ENCODE assay signal across 2 cellular contexts in genomic region chr17:61240851-61241468, GRCh38.
TF ChIP-seq lines count a peak whose summit lies in the region.

No MANE protein-coding gene starts in this region.

TF ChIP-seq in IMR-90, 13 proteins besides CTCF, POLR2A, EP300 and RAD21:
- TF ChIP-seq RFX5 (IDR thresholded peaks at IDR 0.05; ENCODE audit: low read depth, low read length) = no peak

TF ChIP-seq in GM23338, 12 proteins besides CTCF, POLR2A, EP300 and RAD21:
- no peak for TF ChIP-seq POLR2AphosphoS5 (IDR thresholded peaks at IDR 0.05; ENCODE audit: low read depth)
- TF ChIP-seq, protein P1, sequence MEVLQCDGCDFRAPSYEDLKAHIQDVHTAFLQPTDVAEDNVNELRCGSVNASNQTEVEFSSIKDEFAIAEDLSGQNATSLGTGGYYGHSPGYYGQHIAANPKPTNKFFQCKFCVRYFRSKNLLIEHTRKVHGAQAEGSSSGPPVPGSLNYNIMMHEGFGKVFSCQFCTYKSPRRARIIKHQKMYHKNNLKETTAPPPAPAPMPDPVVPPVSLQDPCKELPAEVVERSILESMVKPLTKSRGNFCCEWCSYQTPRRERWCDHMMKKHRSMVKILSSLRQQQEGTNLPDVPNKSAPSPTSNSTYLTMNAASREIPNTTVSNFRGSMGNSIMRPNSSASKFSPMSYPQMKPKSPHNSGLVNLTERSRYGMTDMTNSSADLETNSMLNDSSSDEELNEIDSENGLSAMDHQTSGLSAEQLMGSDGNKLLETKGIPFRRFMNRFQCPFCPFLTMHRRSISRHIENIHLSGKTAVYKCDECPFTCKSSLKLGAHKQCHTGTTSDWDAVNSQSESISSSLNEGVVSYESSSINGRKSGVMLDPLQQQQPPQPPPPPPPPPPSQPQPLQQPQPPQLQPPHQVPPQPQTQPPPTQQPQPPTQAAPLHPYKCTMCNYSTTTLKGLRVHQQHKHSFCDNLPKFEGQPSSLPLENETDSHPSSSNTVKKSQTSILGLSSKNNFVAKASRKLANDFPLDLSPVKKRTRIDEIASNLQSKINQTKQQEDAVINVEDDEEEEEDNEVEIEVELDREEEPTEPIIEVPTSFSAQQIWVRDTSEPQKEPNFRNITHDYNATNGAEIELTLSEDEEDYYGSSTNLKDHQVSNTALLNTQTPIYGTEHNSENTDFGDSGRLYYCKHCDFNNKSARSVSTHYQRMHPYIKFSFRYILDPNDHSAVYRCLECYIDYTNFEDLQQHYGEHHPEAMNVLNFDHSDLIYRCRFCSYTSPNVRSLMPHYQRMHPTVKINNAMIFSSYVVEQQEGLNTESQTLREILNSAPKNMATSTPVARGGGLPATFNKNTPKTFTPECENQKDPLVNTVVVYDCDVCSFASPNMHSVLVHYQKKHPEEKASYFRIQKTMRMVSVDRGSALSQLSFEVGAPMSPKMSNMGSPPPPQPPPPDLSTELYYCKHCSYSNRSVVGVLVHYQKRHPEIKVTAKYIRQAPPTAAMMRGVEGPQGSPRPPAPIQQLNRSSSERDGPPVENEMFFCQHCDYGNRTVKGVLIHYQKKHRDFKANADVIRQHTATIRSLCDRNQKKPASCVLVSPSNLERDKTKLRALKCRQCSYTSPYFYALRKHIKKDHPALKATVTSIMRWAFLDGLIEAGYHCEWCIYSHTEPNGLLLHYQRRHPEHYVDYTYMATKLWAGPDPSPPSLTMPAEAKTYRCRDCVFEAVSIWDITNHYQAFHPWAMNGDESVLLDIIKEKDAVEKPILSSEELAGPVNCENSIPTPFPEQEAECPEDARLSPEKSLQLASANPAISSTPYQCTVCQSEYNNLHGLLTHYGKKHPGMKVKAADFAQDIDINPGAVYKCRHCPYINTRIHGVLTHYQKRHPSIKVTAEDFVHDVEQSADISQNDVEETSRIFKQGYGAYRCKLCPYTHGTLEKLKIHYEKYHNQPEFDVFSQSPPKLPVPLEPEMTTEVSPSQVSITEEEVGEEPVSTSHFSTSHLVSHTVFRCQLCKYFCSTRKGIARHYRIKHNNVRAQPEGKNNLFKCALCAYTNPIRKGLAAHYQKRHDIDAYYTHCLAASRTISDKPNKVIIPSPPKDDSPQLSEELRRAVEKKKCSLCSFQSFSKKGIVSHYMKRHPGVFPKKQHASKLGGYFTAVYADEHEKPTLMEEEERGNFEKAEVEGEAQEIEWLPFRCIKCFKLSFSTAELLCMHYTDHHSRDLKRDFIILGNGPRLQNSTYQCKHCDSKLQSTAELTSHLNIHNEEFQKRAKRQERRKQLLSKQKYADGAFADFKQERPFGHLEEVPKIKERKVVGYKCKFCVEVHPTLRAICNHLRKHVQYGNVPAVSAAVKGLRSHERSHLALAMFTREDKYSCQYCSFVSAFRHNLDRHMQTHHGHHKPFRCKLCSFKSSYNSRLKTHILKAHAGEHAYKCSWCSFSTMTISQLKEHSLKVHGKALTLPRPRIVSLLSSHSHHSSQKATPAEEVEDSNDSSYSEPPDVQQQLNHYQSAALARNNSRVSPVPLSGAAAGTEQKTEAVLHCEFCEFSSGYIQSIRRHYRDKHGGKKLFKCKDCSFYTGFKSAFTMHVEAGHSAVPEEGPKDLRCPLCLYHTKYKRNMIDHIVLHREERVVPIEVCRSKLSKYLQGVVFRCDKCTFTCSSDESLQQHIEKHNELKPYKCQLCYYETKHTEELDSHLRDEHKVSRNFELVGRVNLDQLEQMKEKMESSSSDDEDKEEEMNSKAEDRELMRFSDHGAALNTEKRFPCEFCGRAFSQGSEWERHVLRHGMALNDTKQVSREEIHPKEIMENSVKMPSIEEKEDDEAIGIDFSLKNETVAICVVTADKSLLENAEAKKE (CRISPR knock-in tag; IDR thresholded peaks at IDR 0.05) = no peak
- TF ChIP-seq NANOG (IDR thresholded peaks at IDR 0.05; ENCODE audit: borderline replicate concordance) = no peak
- no peak for TF ChIP-seq CREB1 (CRISPR knock-in tag; IDR thresholded peaks at IDR 0.05; ENCODE audit: low read depth)
- no peak for TF ChIP-seq EZH2phosphoT487 (IDR thresholded peaks at IDR 0.05; ENCODE audit: unreplicated experiment)
- TF ChIP-seq, protein P2, sequence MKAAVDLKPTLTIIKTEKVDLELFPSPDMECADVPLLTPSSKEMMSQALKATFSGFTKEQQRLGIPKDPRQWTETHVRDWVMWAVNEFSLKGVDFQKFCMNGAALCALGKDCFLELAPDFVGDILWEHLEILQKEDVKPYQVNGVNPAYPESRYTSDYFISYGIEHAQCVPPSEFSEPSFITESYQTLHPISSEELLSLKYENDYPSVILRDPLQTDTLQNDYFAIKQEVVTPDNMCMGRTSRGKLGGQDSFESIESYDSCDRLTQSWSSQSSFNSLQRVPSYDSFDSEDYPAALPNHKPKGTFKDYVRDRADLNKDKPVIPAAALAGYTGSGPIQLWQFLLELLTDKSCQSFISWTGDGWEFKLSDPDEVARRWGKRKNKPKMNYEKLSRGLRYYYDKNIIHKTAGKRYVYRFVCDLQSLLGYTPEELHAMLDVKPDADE (IDR thresholded peaks at IDR 0.05) = no peak
